9 cellular contexts compared by ENCODE assay signal in the genomic region with DNA sequence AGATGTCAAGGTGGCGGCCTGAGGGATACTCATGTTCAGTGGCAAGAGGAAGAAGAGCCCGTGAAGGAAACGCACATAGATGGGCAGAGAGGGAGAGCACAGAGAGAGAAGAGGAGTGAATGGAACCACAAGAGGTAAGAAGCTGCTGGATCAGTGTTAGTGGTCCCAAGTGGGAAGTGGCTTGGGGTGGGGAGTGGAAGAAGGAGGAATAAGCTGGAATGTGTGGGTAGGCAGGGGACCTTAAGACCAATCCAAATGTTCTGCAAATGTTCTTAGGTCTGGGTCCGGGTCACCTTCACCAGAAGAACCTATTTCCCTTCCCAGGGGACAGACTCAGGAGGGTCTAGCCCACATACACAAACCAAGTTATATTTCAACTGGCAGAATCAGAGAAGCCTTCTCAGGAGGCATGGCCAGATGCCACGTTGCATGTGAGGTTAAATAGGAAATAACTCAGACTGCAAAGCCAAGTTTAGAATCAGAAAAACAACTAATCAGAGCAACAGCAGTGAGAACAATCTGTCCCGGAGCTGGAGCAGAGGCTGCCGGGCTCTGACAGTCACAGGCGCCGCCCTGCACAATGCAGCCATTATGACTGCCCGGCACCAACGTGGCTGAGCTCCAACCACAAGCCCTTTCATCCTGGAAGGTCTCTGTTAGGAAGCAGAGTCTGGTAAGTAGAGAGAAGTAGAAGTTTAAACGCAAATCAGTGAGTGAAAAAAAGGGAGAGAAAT.
DNase-seq lines count a peak whose midpoint lies in the region; ATAC-seq, FAIRE-seq and TF ChIP-seq lines count a peak whose summit lies in the region.
"Had no signal": no experiment of that assay in that cellular context is flagged by ENCODE, and none has a peak within 500 bp of the region (broad histone marks: within the 10 kb centered on the region; RNA-seq: fewer than 3 reads in every experiment).

No MANE protein-coding gene starts in this region.

- H3K36me3 ChIP-seq in brain microvascular endothelial cell (replicated peaks): no peaks in the 10 kb centered on the region
- no peaks in the 10 kb centered on the region for H3K36me3 ChIP-seq in kidney (ENCODE audit: control insufficient read depth in 1 of 2, insufficient read depth in 2 of 2, low read length in 2 of 2)
- no peaks in the 10 kb centered on the region for H3K36me3 ChIP-seq in smooth muscle cell (ENCODE audit: low read depth)

- FAIRE-seq in kidney (lab: Jason Lieb, UNC): no peak

- H3K79me2 ChIP-seq in smooth muscle cell (ENCODE audit: low read depth): no peaks in the 10 kb centered on the region

- peaks cover 5% of the 10 kb centered on the region in 2 donors for H3K4me1 ChIP-seq in kidney (ENCODE audit: control insufficient read depth in 1 of 2, insufficient read depth in 1 of 2, low read depth in 1 of 2, low read length in 2 of 2)
- no peaks in the 10 kb centered on the region for H3K4me1 ChIP-seq in smooth muscle cell (ENCODE audit: low read depth)

- H3K9me3 ChIP-seq in kidney (ENCODE audit: control insufficient read depth in 1 of 2, low read length in 2 of 2): no peaks in the 10 kb centered on the region
- no peaks in the 10 kb centered on the region for H3K9me3 ChIP-seq in smooth muscle cell (replicated peaks; ENCODE audit: low read depth)

- H3K27me3 ChIP-seq in brain microvascular endothelial cell (replicated peaks) (no peaks in the 10 kb centered on the region), smooth muscle cell (ENCODE audit: low read depth) (no peaks in the 10 kb centered on the region)

- no peaks in the 10 kb centered on the region for H4K20me1 ChIP-seq in smooth muscle cell (ENCODE audit: low read depth)

- peak overlapping the region; percentile 75 for H2AFZ ChIP-seq in smooth muscle cell (ENCODE audit: low read depth)

- in situ Hi-C loops in brain microvascular endothelial cell (cut with HindIII; ENCODE audit: low pct_ligation_motif_present, low sequenced_read_pairs): no loop called here

- H3K4me2 ChIP-seq in smooth muscle cell: peak overlapping the region; percentile 42

- H3F3A ChIP-seq in smooth muscle cell (ENCODE audit: low read depth): no peaks in the 10 kb centered on the region

- no peak overlapping the region for H3K27ac ChIP-seq in brain microvascular endothelial cell
- peak overlapping the region; percentile 58 to 68 for H3K27ac ChIP-seq in kidney (ENCODE audit: low read depth in 2 of 2, low read length in 2 of 2)
- no peak overlapping the region for H3K27ac ChIP-seq in smooth muscle cell (ENCODE audit: low read depth)

- H3K9ac ChIP-seq in kidney (ENCODE audit: low read length in 2 of 2) (no peak overlapping the region), smooth muscle cell (ENCODE audit: low read depth) (no peak overlapping the region)

- intact Hi-C loops in kidney (cut with DNase I): no loop called here

- TF ChIP-seq CTCF in brain microvascular endothelial cell (IDR thresholded peaks at IDR 0.05; ENCODE audit: low read depth, low read length, missing control alignments): no peak
- no peak for TF ChIP-seq CTCF in kidney (IDR thresholded peaks at IDR 0.05; ENCODE audit: borderline replicate concordance, extremely low read depth, insufficient read depth)
- TF ChIP-seq CTCF in smooth muscle cell (IDR thresholded peaks at IDR 0.05; ENCODE audit: borderline replicate concordance, insufficient read depth, poor library complexity, severe bottlenecking): no peak
- TF ChIP-seq CTCF in GM10266 (IDR thresholded peaks at IDR 0.05; ENCODE audit: control insufficient read depth, insufficient read depth, low read depth, missing control alignments): no peak

- WGBS in smooth muscle cell (ENCODE audit: low lambda C conversion rate): 49% methylated on average over 12 of the region's 12 CpGs

- peak; percentile 53 for ATAC-seq in HG02981 (IDR thresholded peaks at IDR 0.05; ENCODE audit: unreplicated experiment)
- ATAC-seq: Panc1 had no signal

- H3K4me3 ChIP-seq in brain microvascular endothelial cell (ENCODE audit: low read depth, low read length) (peak overlapping the region; percentile 12), kidney (ENCODE audit: low read length in 2 of 2) (peak overlapping the region; percentile 24 to 26), smooth muscle cell (no peak overlapping the region)

- DNase-seq in brain microvascular endothelial cell (peak; percentile 22), kidney (peak; percentile 94), smooth muscle cell (lab: John Stamatoyannopoulos, UW; ENCODE audit: unreplicated experiment) (no peak), NCI-H748 treated with DMSO at 0.1 percent for 48 hours (lab: John Stamatoyannopoulos, UW) (no peak), iPS-NIHi7 (ENCODE audit: extremely low spot score) (no peak), GM10266 (ENCODE audit: extremely low spot score) (no peak), LoVo (ENCODE audit: low spot score) (no peak)

Comparison
In these comparisons a context has a peak if more than half of its experiments do, and no peak if none do; other contexts are left out.
1. DNase-seq: peak in brain microvascular endothelial cell (single experiment) and kidney (single experiment); none in smooth muscle cell (single experiment), NCI-H748 treated with DMSO at 0.1 percent for 48 hours (single experiment), iPS-NIHi7 (single experiment), GM10266 (single experiment) and LoVo (single experiment).
2. H3K27ac ChIP-seq: peak in kidney (2 of 2); none in brain microvascular endothelial cell (single experiment) and smooth muscle cell (single experiment).